Comparison of ENCODE assay signal across 1 cellular context in the genomic region with DNA sequence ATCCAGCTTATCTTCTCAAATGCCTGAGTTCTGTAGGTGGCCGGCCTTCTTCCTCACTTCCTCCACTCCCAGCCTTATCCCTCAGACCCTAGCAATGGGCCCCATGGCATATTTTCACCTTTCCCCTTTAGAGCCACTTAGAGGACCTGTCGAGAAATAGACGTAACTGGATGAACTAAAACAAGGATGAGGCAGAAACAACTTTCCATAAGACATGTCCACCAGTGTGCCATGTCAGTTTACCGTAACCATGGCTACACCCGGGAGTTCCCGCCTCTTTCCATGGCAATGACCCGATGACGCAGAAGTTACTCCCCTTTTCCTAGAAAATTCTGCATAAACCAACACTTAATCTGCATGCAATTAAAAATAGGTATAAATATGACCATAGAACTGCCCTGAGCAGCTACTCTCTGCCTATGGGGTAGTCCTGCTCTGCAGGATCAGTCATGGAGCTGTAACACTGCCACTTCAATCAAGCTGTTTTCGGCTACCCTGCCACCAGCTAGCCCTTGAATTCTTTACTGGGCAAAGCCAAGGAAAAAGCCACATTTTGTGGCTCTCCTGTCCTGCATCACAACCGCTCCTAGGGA.
TF ChIP-seq lines count a peak whose summit lies in the region.

No MANE protein-coding gene starts in this region.

TF ChIP-seq in K562, 482 proteins besides CTCF, POLR2A, EP300 and RAD21 (continued from another document and continues in another):
- TF ChIP-seq SMARCE1 (IDR thresholded peaks at IDR 0.05) (no peak; the same call in 1 of the 2 replicates), TGIF2 (CRISPR knock-in tag; IDR thresholded peaks at IDR 0.05) (no peak), ZC3H8 (IDR thresholded peaks at IDR 0.05) (no peak), PREB (CRISPR knock-in tag; IDR thresholded peaks at IDR 0.05) (no peak), ZKSCAN1 (IDR thresholded peaks at IDR 0.05; ENCODE audit: low read depth, low read length) (no peak), KLF10 (CRISPR knock-in tag; IDR thresholded peaks at IDR 0.05) (no peak), CHD7 (IDR thresholded peaks at IDR 0.05; ENCODE audit: low read depth, low read length) (no peak), E2F6 (IDR thresholded peaks at IDR 0.05; ENCODE audit: borderline replicate concordance in 1 of 2, extremely low read depth in 1 of 2, insufficient read depth in 1 of 2, insufficient read length in 1 of 2, low read depth in 1 of 2, low read length in 1 of 2, poor library complexity in 1 of 2, severe bottlenecking in 1 of 2) (peak in 1 of 2 experiments; percentile 5), ILK (tag; IDR thresholded peaks at IDR 0.05; ENCODE audit: borderline replicate concordance, low read depth) (no peak), E2F8 (IDR thresholded peaks at IDR 0.05; ENCODE audit: low read depth, partially characterized antibody) (peak; percentile 67), SMC3 (conservative IDR thresholded peaks at IDR 0.05; ENCODE audit: insufficient read depth, low read depth, low read length) (no peak), ZNF140 (CRISPR knock-in tag; IDR thresholded peaks at IDR 0.05) (no peak), HLTF (IDR thresholded peaks at IDR 0.05) (0 out of 2 replicates have a peak, but pooled peaks have one; percentile 40), ZNF3 (CRISPR knock-in tag; IDR thresholded peaks at IDR 0.05) (no peak), ZNF184 (CRISPR knock-in tag; IDR thresholded peaks at IDR 0.05) (no peak), SOX6 (IDR thresholded peaks at IDR 0.05) (peak; percentile 41; the same call in 1 of the 2 replicates)
- TF ChIP-seq, protein P1, sequence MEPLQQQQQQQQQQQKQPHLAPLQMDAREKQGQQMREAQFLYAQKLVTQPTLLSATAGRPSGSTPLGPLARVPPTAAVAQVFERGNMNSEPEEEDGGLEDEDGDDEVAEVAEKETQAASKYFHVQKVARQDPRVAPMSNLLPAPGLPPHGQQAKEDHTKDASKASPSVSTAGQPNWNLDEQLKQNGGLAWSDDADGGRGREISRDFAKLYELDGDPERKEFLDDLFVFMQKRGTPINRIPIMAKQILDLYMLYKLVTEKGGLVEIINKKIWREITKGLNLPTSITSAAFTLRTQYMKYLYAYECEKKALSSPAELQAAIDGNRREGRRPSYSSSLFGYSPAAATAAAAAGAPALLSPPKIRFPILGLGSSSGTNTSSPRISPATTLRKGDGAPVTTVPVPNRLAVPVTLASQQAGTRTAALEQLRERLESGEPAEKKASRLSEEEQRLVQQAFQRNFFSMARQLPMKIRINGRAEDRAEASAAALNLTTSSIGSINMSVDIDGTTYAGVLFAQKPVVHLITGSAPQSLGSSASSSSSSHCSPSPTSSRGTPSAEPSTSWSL (CRISPR knock-in tag; IDR thresholded peaks at IDR 0.05; ENCODE audit: borderline replicate concordance): no peak
- TF ChIP-seq, protein P2, sequence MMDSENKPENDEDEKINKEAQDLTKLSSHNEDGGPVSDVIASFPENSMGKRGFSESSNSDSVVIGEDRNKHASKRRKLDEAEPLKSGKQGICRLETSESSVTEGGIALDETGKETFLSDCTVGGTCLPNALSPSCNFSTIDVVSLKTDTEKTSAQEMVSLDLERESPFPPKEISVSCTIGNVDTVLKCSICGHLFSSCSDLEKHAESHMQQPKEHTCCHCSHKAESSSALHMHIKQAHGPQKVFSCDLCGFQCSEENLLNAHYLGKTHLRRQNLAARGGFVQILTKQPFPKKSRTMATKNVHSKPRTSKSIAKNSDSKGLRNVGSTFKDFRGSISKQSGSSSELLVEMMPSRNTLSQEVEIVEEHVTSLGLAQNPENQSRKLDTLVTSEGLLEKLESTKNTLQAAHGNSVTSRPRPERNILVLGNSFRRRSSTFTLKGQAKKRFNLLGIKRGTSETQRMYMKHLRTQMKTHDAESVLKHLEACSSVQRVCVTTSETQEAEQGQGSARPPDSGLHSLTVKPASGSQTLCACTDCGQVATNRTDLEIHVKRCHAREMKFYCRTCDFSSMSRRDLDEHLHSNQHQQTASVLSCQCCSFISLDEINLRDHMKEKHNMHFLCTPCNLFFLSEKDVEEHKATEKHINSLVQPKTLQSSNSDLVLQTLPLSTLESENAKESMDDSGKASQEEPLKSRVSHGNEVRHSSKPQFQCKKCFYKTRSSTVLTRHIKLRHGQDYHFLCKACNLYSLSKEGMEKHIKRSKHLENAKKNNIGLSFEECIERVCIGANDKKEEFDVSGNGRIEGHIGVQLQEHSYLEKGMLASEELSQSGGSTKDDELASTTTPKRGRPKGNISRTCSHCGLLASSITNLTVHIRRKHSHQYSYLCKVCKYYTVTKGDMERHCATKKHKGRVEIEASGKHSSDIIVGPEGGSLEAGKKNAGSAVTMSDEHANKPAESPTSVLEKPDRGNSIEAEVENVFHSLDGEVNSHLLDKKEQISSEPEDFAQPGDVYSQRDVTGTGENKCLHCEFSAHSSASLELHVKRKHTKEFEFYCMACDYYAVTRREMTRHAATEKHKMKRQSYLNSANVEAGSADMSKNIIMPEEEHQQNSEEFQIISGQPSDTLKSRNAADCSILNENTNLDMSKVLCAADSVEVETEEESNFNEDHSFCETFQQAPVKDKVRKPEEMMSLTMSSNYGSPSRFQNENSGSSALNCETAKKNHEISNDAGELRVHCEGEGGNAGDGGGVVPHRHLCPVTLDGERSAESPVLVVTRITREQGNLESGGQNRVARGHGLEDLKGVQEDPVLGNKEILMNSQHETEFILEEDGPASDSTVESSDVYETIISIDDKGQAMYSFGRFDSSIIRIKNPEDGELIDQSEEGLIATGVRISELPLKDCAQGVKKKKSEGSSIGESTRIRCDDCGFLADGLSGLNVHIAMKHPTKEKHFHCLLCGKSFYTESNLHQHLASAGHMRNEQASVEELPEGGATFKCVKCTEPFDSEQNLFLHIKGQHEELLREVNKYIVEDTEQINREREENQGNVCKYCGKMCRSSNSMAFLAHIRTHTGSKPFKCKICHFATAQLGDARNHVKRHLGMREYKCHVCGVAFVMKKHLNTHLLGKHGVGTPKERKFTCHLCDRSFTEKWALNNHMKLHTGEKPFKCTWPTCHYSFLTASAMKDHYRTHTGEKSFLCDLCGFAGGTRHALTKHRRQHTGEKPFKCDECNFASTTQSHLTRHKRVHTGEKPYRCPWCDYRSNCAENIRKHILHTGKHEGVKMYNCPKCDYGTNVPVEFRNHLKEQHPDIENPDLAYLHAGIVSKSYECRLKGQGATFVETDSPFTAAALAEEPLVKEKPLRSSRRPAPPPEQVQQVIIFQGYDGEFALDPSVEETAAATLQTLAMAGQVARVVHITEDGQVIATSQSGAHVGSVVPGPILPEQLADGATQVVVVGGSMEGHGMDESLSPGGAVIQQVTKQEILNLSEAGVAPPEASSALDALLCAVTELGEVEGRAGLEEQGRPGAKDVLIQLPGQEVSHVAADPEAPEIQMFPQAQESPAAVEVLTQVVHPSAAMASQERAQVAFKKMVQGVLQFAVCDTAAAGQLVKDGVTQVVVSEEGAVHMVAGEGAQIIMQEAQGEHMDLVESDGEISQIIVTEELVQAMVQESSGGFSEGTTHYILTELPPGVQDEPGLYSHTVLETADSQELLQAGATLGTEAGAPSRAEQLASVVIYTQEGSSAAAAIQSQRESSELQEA (IDR thresholded peaks at IDR 0.05; ENCODE audit: low read depth): no peak
- TF ChIP-seq, protein P3, sequence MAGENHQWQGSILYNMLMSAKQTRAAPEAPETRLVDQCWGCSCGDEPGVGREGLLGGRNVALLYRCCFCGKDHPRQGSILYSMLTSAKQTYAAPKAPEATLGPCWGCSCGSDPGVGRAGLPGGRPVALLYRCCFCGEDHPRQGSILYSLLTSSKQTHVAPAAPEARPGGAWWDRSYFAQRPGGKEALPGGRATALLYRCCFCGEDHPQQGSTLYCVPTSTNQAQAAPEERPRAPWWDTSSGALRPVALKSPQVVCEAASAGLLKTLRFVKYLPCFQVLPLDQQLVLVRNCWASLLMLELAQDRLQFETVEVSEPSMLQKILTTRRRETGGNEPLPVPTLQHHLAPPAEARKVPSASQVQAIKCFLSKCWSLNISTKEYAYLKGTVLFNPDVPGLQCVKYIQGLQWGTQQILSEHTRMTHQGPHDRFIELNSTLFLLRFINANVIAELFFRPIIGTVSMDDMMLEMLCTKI (IDR thresholded peaks at IDR 0.05; ENCODE audit: partially characterized antibody): no peak
